In genomic region chr2:41475959-41476358, GRCh38 we compare ENCODE assay signal across 15 cellular contexts.
DNase-seq lines count a peak whose midpoint lies in the region; ATAC-seq, FAIRE-seq and TF ChIP-seq lines count a peak whose summit lies in the region.
"Had no signal": no experiment of that assay in that cellular context is flagged by ENCODE, and none has a peak within 500 bp of the region (broad histone marks: within the 10 kb centered on the region; RNA-seq: fewer than 3 reads in every experiment).

No MANE protein-coding gene starts in this region.

- TF ChIP-seq RAD21 in GM12878 (IDR thresholded peaks at IDR 0.05; ENCODE audit: insufficient read depth, low read depth, low read length): peak; percentile 38

- H3K27ac Mint-ChIP-seq in T-helper 17 cell: no peak overlapping the region
- H3K27ac Mint-ChIP-seq: activated B cell treated with CpG ODN at 0.5 μM for 24 hours had no signal

- H3K4me1 Mint-ChIP-seq in T-helper 17 cell: no peaks in the 10 kb centered on the region
- H3K4me1 Mint-ChIP-seq: activated B cell treated with CpG ODN at 0.5 μM for 24 hours had no signal

- 16% methylated on average over 3 of the region's 3 CpGs for WGBS in GM12878 (ENCODE audit: insufficient coverage, insufficient replicate concordance, low lambda C conversion rate, missing lambda C conversion rate)

- H3K36me3 ChIP-seq in GM12878 (ENCODE audit: control insufficient read depth in 2 of 2, insufficient read depth in 2 of 2, low read length in 1 of 2): no peaks in the 10 kb centered on the region
- H3K36me3 ChIP-seq: heart right ventricle had no signal

- CTCF ChIA-PET in GM12878 (lab: Yijun Ruan, JAX): interaction anchor here (1.3 kb wide), 1 partner anchor 13 kb away, joined by 3 read pairs; no protein-coding TSS in a partner anchor

- no peak overlapping the region for H3K9ac ChIP-seq in GM12878 (ENCODE audit: control insufficient read depth, insufficient read depth, low read length)
- H3K9ac ChIP-seq: GM23248, SK-N-SH had no signal

- no peak for DNase-seq in GM12878 (ENCODE audit: low read depth, low spot score)
- DNase-seq in NCI-H128 (lab: John Stamatoyannopoulos, UW; ENCODE audit: unreplicated experiment): no peak
- DNase-seq in NCI-H1105 (lab: John Stamatoyannopoulos, UW): no peak
- no peak for DNase-seq in HuH-7 (ENCODE audit: low spot score)
- no peak for DNase-seq in T-helper 17 cell
- DNase-seq: activated B cell treated with CpG ODN at 0.5 μM for 24 hours; activated naive CD4-positive, alpha-beta T cell treated with Interleukin-2 at 50 U/mL for 16 hours; dermis blood vessel endothelial cell; GM23248; heart right ventricle; kidney glomerular epithelial cell; SK-N-SH had no signal

- SMC1A ChIA-PET in GM12878 (lab: Charles Lee; ENCODE audit: uncharacterized antibody, unreplicated experiment): interaction anchor here (1.0 kb wide), 1 partner anchor 14 kb away, joined by 3 read pairs; no protein-coding TSS in a partner anchor

- POLR2A ChIA-PET in GM12878 (lab: Charles Lee): no interaction called here

- H3K27me3 Mint-ChIP-seq in T-helper 17 cell: peaks cover 5% of the 10 kb centered on the region
- H3K27me3 Mint-ChIP-seq: activated B cell treated with CpG ODN at 0.5 μM for 24 hours had no signal

- no peaks in the 10 kb centered on the region for H3K27me3 ChIP-seq in GM12878 (replicated peaks in 1 of 2; ENCODE audit: control insufficient read depth in 2 of 2, insufficient read depth in 2 of 2, low read length in 1 of 2)
- H3K27me3 ChIP-seq: heart right ventricle had no signal

- no peaks in the 10 kb centered on the region for H3K79me2 ChIP-seq in GM12878 (ENCODE audit: control insufficient read depth, insufficient read depth, low read length)

- TF ChIP-seq EP300 in GM12878 (IDR thresholded peaks at IDR 0.05; ENCODE audit: borderline replicate concordance in 1 of 2, control insufficient read depth in 1 of 2, low read depth in 2 of 2, low read length in 2 of 2): no peak

- no peaks in the 10 kb centered on the region for H3K4me1 ChIP-seq in GM12878 (ENCODE audit: control insufficient read depth, insufficient read depth, low read length)
- H3K4me1 ChIP-seq: heart right ventricle had no signal

- no peak overlapping the region for H3K4me3 Mint-ChIP-seq in T-helper 17 cell
- H3K4me3 Mint-ChIP-seq: activated B cell treated with CpG ODN at 0.5 μM for 24 hours had no signal

- no peak overlapping the region for H3K4me2 ChIP-seq in GM12878 (ENCODE audit: control insufficient read depth, insufficient read depth)
- H3K4me2 ChIP-seq: SK-N-SH had no signal

- FAIRE-seq in GM12878 (lab: Jason Lieb, UNC): peak; percentile 62

- no peak overlapping the region for H2AFZ ChIP-seq in GM12878 (ENCODE audit: control insufficient read depth, low read depth, low read length)
- H2AFZ ChIP-seq: GM23248 had no signal

- RAD21 ChIA-PET in GM12878 (lab: Charles Lee; ENCODE audit: unreplicated experiment): no interaction called here

- ATAC-seq in GM18498 (IDR thresholded peaks at IDR 0.05; ENCODE audit: unreplicated experiment) (peak; percentile 40), GM21390 (IDR thresholded peaks at IDR 0.05; ENCODE audit: unreplicated experiment) (peak; percentile 62), HG03520 (IDR thresholded peaks at IDR 0.05; ENCODE audit: unreplicated experiment) (peak; percentile 81), GM12878 (no peak; the same call in 1 of the 3 replicates), T-helper 17 cell (no peak)

- TF ChIP-seq CTCF in GM12878 (IDR thresholded peaks at IDR 0.05 in 2 of 3, conservative IDR thresholded peaks at IDR 0.05 in 1 of 3; ENCODE audit: control insufficient read depth in 2 of 3, extremely low read depth in 1 of 3, insufficient read depth in 1 of 3, low read depth in 3 of 3, low read length in 3 of 3): 0 out of 6 replicates have a peak, but pooled peaks of 1 of the 3 experiments have one; percentile 1

- intact Hi-C loops in GM12878 (cut with micrococcal nuclease; ENCODE audit: unreplicated experiment): no loop called here

- no peak overlapping the region for H3K4me3 ChIP-seq in GM12878
- H3K4me3 ChIP-seq: GM23248, heart right ventricle had no signal

- in situ Hi-C loops in GM12878 (cut with MboI): no loop called here

- BruUV-seq in GM12878 (replicated peaks; lab: Mats Ljungman, UMichigan): no TSS peak

- no peaks in the 10 kb centered on the region; the same call in 2 of the 3 replicates for H3K9me3 ChIP-seq in GM12878 (replicated peaks; ENCODE audit: control insufficient read depth, insufficient read depth, low read length)
- H3K9me3 ChIP-seq in T-helper 17 cell (ENCODE audit: control insufficient read depth, low read length, poor library complexity, severe bottlenecking): no peaks in the 10 kb centered on the region
- H3K9me3 ChIP-seq: heart right ventricle, SK-N-SH had no signal

- H3K36me3 Mint-ChIP-seq in T-helper 17 cell (ENCODE audit: low read depth): no peaks in the 10 kb centered on the region

- H4K20me1 ChIP-seq in GM12878 (ENCODE audit: control insufficient read depth, insufficient read depth): no peaks in the 10 kb centered on the region

- H3K27ac ChIP-seq in GM12878 (ENCODE audit: control insufficient read depth, insufficient read depth): no peak overlapping the region
- H3K27ac ChIP-seq: GM23248, heart right ventricle had no signal

- no peak for TF ChIP-seq POLR2A in GM12878 (IDR thresholded peaks at IDR 0.05; ENCODE audit: low read depth, low read length)

TF ChIP-seq in GM12878, 131 proteins besides CTCF, POLR2A, EP300 and RAD21:
- TF ChIP-seq SMAD5 (IDR thresholded peaks at IDR 0.05; ENCODE audit: low read depth) (no peak), JUNB (IDR thresholded peaks at IDR 0.05) (0 out of 2 replicates have a peak, but pooled peaks have one; percentile 10), ETV6 (conservative IDR thresholded peaks at IDR 0.05 in 1 of 2, IDR thresholded peaks at IDR 0.05 in 1 of 2; ENCODE audit: borderline replicate concordance in 1 of 2, low read depth in 1 of 2) (peak in 1 of 2 experiments; percentile 27; a peak in 1 of 4 replicates), SMARCA5 (IDR thresholded peaks at IDR 0.05) (no peak), PAX8 (IDR thresholded peaks at IDR 0.05) (no peak), SPI1 (IDR thresholded peaks at IDR 0.05; ENCODE audit: borderline replicate concordance, insufficient read depth, low read depth, low read length) (peak; percentile 82), NBN (IDR thresholded peaks at IDR 0.05) (no peak), EZH2 (IDR thresholded peaks at IDR 0.05; ENCODE audit: borderline replicate concordance, control insufficient read depth, low read depth, low read length) (no peak), IKZF2 (IDR thresholded peaks at IDR 0.05) (peak in 1 of 2 experiments; percentile 29; a peak in 1 of 4 replicates)

Comparison
In these comparisons a context has a peak if more than half of its experiments do, and no peak if none do; other contexts are left out.
1. ATAC-seq: peak in GM18498 (single experiment), GM21390 (single experiment) and HG03520 (single experiment); none in GM12878 (single experiment) and T-helper 17 cell (single experiment).